Comparison of ENCODE assay signal across 1 cellular context in genomic region chr3:21876742-21877141, GRCh38.
TF ChIP-seq lines count a peak whose summit lies in the region.

No MANE protein-coding gene starts in this region.

TF ChIP-seq in GM23338, 12 proteins besides CTCF, POLR2A, EP300 and RAD21 (continued from another document):
- TF ChIP-seq ZNF462 (CRISPR knock-in tag; IDR thresholded peaks at IDR 0.05) (no peak), STAT1 (IDR thresholded peaks at IDR 0.05; ENCODE audit: unreplicated experiment) (no peak), POLR2AphosphoS5 (IDR thresholded peaks at IDR 0.05; ENCODE audit: low read depth) (no peak), EZH2phosphoT487 (IDR thresholded peaks at IDR 0.05; ENCODE audit: unreplicated experiment) (no peak), CREB1 (CRISPR knock-in tag; IDR thresholded peaks at IDR 0.05; ENCODE audit: low read depth) (no peak)
